ENCODE assay signal across 8 cellular contexts in genomic region chr16:71895679-71896385, GRCh38. TPM values are rescaled to one million over a fixed set of nuclear protein-coding genes. Genes with fewer than 3 reads are reported as not detected.
DNase-seq lines count a peak whose midpoint lies in the region; ATAC-seq, FAIRE-seq and TF ChIP-seq lines count a peak whose summit lies in the region.

No MANE protein-coding gene starts in this region.

- POLR2A ChIA-PET in GM10248 (lab: Yijun Ruan, JAX): interaction anchor here (0.7 kb wide), 1 partner anchor 11 kb away, joined by 3 read pairs; no protein-coding TSS in a partner anchor

- H3K4me3 ChIP-seq in fibroblast of mammary gland (ENCODE audit: control insufficient read depth, low read depth, low read length): peak overlapping the region; percentile 74

- CTCF ChIA-PET in GM10248 (lab: Yijun Ruan, JAX): interaction anchor here (1.6 to 7.9 kb wide), 2 partner anchors 10 to 12 kb away, joined by 3 to 76 read pairs; partner anchors contain the start of gene ZNF821

- no peaks in the 10 kb centered on the region for H3K9me3 Mint-ChIP-seq in natural killer cell treated with Interleukin-12 subunit alpha and Interleukin-12 subunit beta and Interleukin-15 and Interleukin-18, amount 100 ng/mL, for 72 hours

- DNase-seq in GM10248 (ENCODE audit: extremely low spot score) (peak; percentile 38), HTR-8/SVneo (ENCODE audit: insufficient read length, low spot score) (peak; percentile 43), fibroblast of mammary gland (ENCODE audit: low read depth) (peak; percentile 45), COLO829 (ENCODE audit: low spot score) (no peak), epidermal melanocyte (ENCODE audit: insufficient read length, low spot score) (no peak)
- DNase-seq in activated CD4-positive, alpha-beta T cell treated with anti-CD3 and anti-CD28 coated beads, Interleukin-2, amount 50 U/mL, for 48 hours: peak; percentile 33 to 51
- peak; percentile 69 for DNase-seq in natural killer cell treated with Interleukin-12 subunit alpha and Interleukin-12 subunit beta and Interleukin-15 and Interleukin-18, amount 100 ng/mL, for 72 hours (ENCODE audit: low spot score)

- peaks cover 20% of the 10 kb centered on the region in 2 donors for H3K4me1 Mint-ChIP-seq in natural killer cell treated with Interleukin-12 subunit alpha and Interleukin-12 subunit beta and Interleukin-15 and Interleukin-18, amount 100 ng/mL, for 72 hours (ENCODE audit: low read depth in 2 of 2)

- ATAC-seq in GM21526 (IDR thresholded peaks at IDR 0.05; ENCODE audit: low FRiP score, unreplicated experiment): peak; percentile 16
- peak; percentile 64 to 73 for ATAC-seq in natural killer cell treated with Interleukin-12 subunit alpha and Interleukin-12 subunit beta and Interleukin-15 and Interleukin-18, amount 100 ng/mL, for 72 hours

- peak overlapping the region; percentile 92 for H3K4me3 Mint-ChIP-seq in natural killer cell treated with Interleukin-12 subunit alpha and Interleukin-12 subunit beta and Interleukin-15 and Interleukin-18, amount 100 ng/mL, for 72 hours

- H3K27me3 Mint-ChIP-seq in natural killer cell treated with Interleukin-12 subunit alpha and Interleukin-12 subunit beta and Interleukin-15 and Interleukin-18, amount 100 ng/mL, for 72 hours: no peaks in the 10 kb centered on the region

- peak overlapping the region; percentile 78 to 94 for H3K27ac Mint-ChIP-seq in natural killer cell treated with Interleukin-12 subunit alpha and Interleukin-12 subunit beta and Interleukin-15 and Interleukin-18, amount 100 ng/mL, for 72 hours

- no peaks in the 10 kb centered on the region for H3K36me3 Mint-ChIP-seq in natural killer cell treated with Interleukin-12 subunit alpha and Interleukin-12 subunit beta and Interleukin-15 and Interleukin-18, amount 100 ng/mL, for 72 hours

- TF ChIP-seq CTCF in GM10248 (IDR thresholded peaks at IDR 0.05; ENCODE audit: control extremely low read depth, extremely low read depth, low read depth, missing control alignments) (no peak), fibroblast of mammary gland (conservative IDR thresholded peaks at IDR 0.05; ENCODE audit: control insufficient read depth, insufficient read depth, low read depth, low read length) (no peak)

- FAIRE-seq in HTR-8/SVneo (lab: Jason Lieb, UNC): no peak

RNA-seq across cellular contexts. Expression of gene IST1, which starts 0.5 kb away (rescaled TPM):
- 100 to 1,000 TPM; 169 to 181 TPM for total RNA-seq in natural killer cell treated with Interleukin-12 subunit alpha and Interleukin-12 subunit beta and Interleukin-15 and Interleukin-18, amount 100 ng/mL, for 72 hours

RNA-seq across cellular contexts. Expression of gene ZNF821, which starts 11.8 kb away (rescaled TPM):
- 1 to 10 TPM; 2.8 to 5.8 TPM for total RNA-seq in natural killer cell treated with Interleukin-12 subunit alpha and Interleukin-12 subunit beta and Interleukin-15 and Interleukin-18, amount 100 ng/mL, for 72 hours

RNA-seq across cellular contexts. Expression of gene ATXN1L, which starts 50.1 kb away (rescaled TPM):
- 10 to 100 TPM; 24.5 to 25.7 TPM for total RNA-seq in natural killer cell treated with Interleukin-12 subunit alpha and Interleukin-12 subunit beta and Interleukin-15 and Interleukin-18, amount 100 ng/mL, for 72 hours

Comparison
In these comparisons a context has a peak if more than half of its experiments do, and no peak if none do; other contexts are left out.
1. DNase-seq: peak in GM10248 (single experiment), HTR-8/SVneo (single experiment), activated CD4-positive, alpha-beta T cell treated with anti-CD3 and anti-CD28 coated beads, Interleukin-2, amount 50 U/mL, for 48 hours (2 of 2), fibroblast of mammary gland (single experiment) and natural killer cell treated with Interleukin-12 subunit alpha and Interleukin-12 subunit beta and Interleukin-15 and Interleukin-18, amount 100 ng/mL, for 72 hours (single experiment); none in COLO829 (single experiment) and epidermal melanocyte (single experiment).